In the genomic region with DNA sequence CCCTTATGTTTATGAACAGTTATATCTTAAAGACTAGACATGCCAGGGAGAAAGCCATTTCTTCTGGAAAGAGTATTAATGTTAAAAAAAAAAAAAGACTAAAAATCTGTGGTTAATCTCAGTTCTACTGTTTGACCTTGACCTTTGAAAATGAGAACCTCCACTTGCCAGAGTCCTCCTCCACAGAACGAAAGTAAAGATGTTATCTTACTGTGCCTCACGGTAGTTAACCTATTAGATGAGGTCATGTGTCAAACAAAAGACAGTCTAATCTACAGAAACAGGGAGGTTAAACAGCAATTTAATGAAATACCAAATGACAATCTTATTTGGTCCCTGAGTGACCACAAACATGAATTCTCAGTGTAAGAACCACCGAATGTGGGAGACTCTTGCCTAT, we compare ENCODE assay signal across 9 cellular contexts. TPM values are rescaled to one million over a fixed set of nuclear protein-coding genes. Genes with fewer than 3 reads are reported as not detected.
A peak's percentile ranks its signal among the peaks of the same experiment; 100 is the strongest.
DNase-seq lines count a peak whose midpoint lies in the region; ATAC-seq lines count a peak whose summit lies in the region.
"Had no signal": no experiment of that assay in that cellular context is flagged by ENCODE, and none has a peak within 500 bp of the region (broad histone marks: within the 10 kb centered on the region; RNA-seq: fewer than 3 reads in every experiment).

No MANE protein-coding gene starts in this region.

- CTCF ChIA-PET in activated CD4-positive, alpha-beta memory T cell treated with anti-CD3 and anti-CD28 coated beads, Interleukin-2, amount 10 ng/mL, durations not matched to agents 7 days and 5 days (lab: Charles Lee): interaction anchor here (0.6 to 7.1 kb wide), 25 partner anchors 8 to 437 kb away, joined by 3 to 159 read pairs (median 6); a partner anchor contains a TSS

- peak overlapping the region; percentile 75 for H3K4me3 ChIP-seq in CD4-positive, CD25-positive, alpha-beta regulatory T cell (ENCODE audit: low read depth, low read length)

- H3K36me3 Mint-ChIP-seq in CD4-positive, CD25-positive, alpha-beta regulatory T cell: no peaks in the 10 kb centered on the region
- H3K36me3 Mint-ChIP-seq in activated CD4-positive, alpha-beta memory T cell treated with anti-CD3 and anti-CD28 coated beads, Interleukin-2, amount 10 ng/mL, durations not matched to agents 7 days and 5 days (ENCODE audit: low read depth): no peaks in the 10 kb centered on the region

- H3K9me3 Mint-ChIP-seq in CD4-positive, CD25-positive, alpha-beta regulatory T cell: no peaks in the 10 kb centered on the region
- no peaks in the 10 kb centered on the region for H3K9me3 Mint-ChIP-seq in activated CD4-positive, alpha-beta memory T cell treated with anti-CD3 and anti-CD28 coated beads, Interleukin-2, amount 10 ng/mL, durations not matched to agents 7 days and 5 days

- peaks cover 63% of the 10 kb centered on the region for H3K4me1 ChIP-seq in CD4-positive, CD25-positive, alpha-beta regulatory T cell (ENCODE audit: control insufficient read depth, insufficient read depth, low read length, poor library complexity, severe bottlenecking)

- POLR2A ChIA-PET in activated CD4-positive, alpha-beta memory T cell treated with anti-CD3 and anti-CD28 coated beads, Interleukin-2, amount 10 ng/mL, durations not matched to agents 7 days and 5 days (lab: Charles Lee): interaction anchor here (0.6 to 3.7 kb wide), 9 partner anchors 9 to 427 kb away, joined by 3 to 67 read pairs (median 4); a partner anchor contains a TSS

- ATAC-seq in CD4-positive, CD25-positive, alpha-beta regulatory T cell (ENCODE audit: low read depth in 2 of 2): peak; percentile 65 to 66
- ATAC-seq in GM19043 (IDR thresholded peaks at IDR 0.05; ENCODE audit: low read depth, unreplicated experiment): peak; percentile 52
- peak; percentile 62 for ATAC-seq in HG03095 (IDR thresholded peaks at IDR 0.05; ENCODE audit: unreplicated experiment)

- H3K27ac Mint-ChIP-seq in CD4-positive, CD25-positive, alpha-beta regulatory T cell: peak overlapping the region; percentile 82 to 87 (median 82)
- peak overlapping the region; percentile 64 for H3K27ac Mint-ChIP-seq in activated CD4-positive, alpha-beta memory T cell treated with anti-CD3 and anti-CD28 coated beads, Interleukin-2, amount 10 ng/mL, durations not matched to agents 7 days and 5 days

- no peaks in the 10 kb centered on the region for H3K36me3 ChIP-seq in CD4-positive, CD25-positive, alpha-beta regulatory T cell (ENCODE audit: control insufficient read depth, insufficient read depth, low read length)

- H3K27me3 ChIP-seq in CD4-positive, CD25-positive, alpha-beta regulatory T cell (ENCODE audit: control insufficient read depth, insufficient read depth, low read length): no peaks in the 10 kb centered on the region

- peaks cover 4% of the 10 kb centered on the region for H3K27me3 Mint-ChIP-seq in CD4-positive, CD25-positive, alpha-beta regulatory T cell
- no peaks in the 10 kb centered on the region for H3K27me3 Mint-ChIP-seq in activated CD4-positive, alpha-beta memory T cell treated with anti-CD3 and anti-CD28 coated beads, Interleukin-2, amount 10 ng/mL, durations not matched to agents 7 days and 5 days

- H3K4me1 Mint-ChIP-seq in CD4-positive, CD25-positive, alpha-beta regulatory T cell: peaks cover 25 to 71% (median 60%) of the 10 kb centered on the region in 4 donors
- H3K4me1 Mint-ChIP-seq in activated CD4-positive, alpha-beta memory T cell treated with anti-CD3 and anti-CD28 coated beads, Interleukin-2, amount 10 ng/mL, durations not matched to agents 7 days and 5 days: peaks cover 63% of the 10 kb centered on the region

- H3K9me3 ChIP-seq in CD4-positive, CD25-positive, alpha-beta regulatory T cell (ENCODE audit: control insufficient read depth in 2 of 2, low read length in 2 of 2): no peaks in the 10 kb centered on the region

- peak in 2 of 3 donors; percentile 66 to 88 for DNase-seq in CD4-positive, CD25-positive, alpha-beta regulatory T cell
- no peak for DNase-seq in activated CD4-positive, alpha-beta memory T cell treated with anti-CD3 and anti-CD28 coated beads, Interleukin-2, amount 10 ng/mL, durations not matched to agents 7 days and 5 days
- DNase-seq in NCI-H1930 (lab: John Stamatoyannopoulos, UW): no peak
- no peak for DNase-seq in HuH-7.5 (ENCODE audit: low spot score)
- no peak for DNase-seq in NCI-H69 (lab: John Stamatoyannopoulos, UW)
- DNase-seq in NCI-H2227 treated with DMSO at 0.1 percent for 48 hours (lab: John Stamatoyannopoulos, UW): no peak
- DNase-seq: NCI-H524 treated with DMSO at 0.1 percent for 48 hours had no signal

- peak overlapping the region; percentile 39 to 88 (median 66) for H3K4me3 Mint-ChIP-seq in CD4-positive, CD25-positive, alpha-beta regulatory T cell
- peak overlapping the region; percentile 1 for H3K4me3 Mint-ChIP-seq in activated CD4-positive, alpha-beta memory T cell treated with anti-CD3 and anti-CD28 coated beads, Interleukin-2, amount 10 ng/mL, durations not matched to agents 7 days and 5 days

- H3K27ac ChIP-seq in CD4-positive, CD25-positive, alpha-beta regulatory T cell (ENCODE audit: insufficient read depth, low read length, poor library complexity, severe bottlenecking): peak overlapping the region; percentile 81

RNA-seq across cellular contexts. Expression of a gene that starts 51.2 kb away (rescaled TPM):
- 0.20 TPM for total RNA-seq in CD4-positive, CD25-positive, alpha-beta regulatory T cell
- polyA plus RNA-seq in CD4-positive, CD25-positive, alpha-beta regulatory T cell: under 1 TPM; 0.21 to 0.59 (median 0.45) TPM
- under 1 TPM; 0.05 to 0.18 TPM for total RNA-seq in activated CD4-positive, alpha-beta memory T cell treated with anti-CD3 and anti-CD28 coated beads, Interleukin-2, amount 10 ng/mL, durations not matched to agents 7 days and 5 days

RNA-seq across cellular contexts. Expression of a gene that starts 57.5 kb away (rescaled TPM):
- 35.1 TPM for total RNA-seq in CD4-positive, CD25-positive, alpha-beta regulatory T cell
- polyA plus RNA-seq in CD4-positive, CD25-positive, alpha-beta regulatory T cell: 10 to 100 TPM in 2 of 4 donors, 1 to 10 TPM in 2; 7.8 to 16.3 (median 10.2) TPM
- 1 to 10 TPM; 1.5 to 2.7 TPM for total RNA-seq in activated CD4-positive, alpha-beta memory T cell treated with anti-CD3 and anti-CD28 coated beads, Interleukin-2, amount 10 ng/mL, durations not matched to agents 7 days and 5 days

Comparison
In these comparisons a context has a peak if more than half of its experiments do, and no peak if none do; other contexts are left out.
1. DNase-seq: peak in CD4-positive, CD25-positive, alpha-beta regulatory T cell (2 of 3); none in activated CD4-positive, alpha-beta memory T cell treated with anti-CD3 and anti-CD28 coated beads, Interleukin-2, amount 10 ng/mL, durations not matched to agents 7 days and 5 days (single experiment), NCI-H1930 (0 of 2), HuH-7.5 (single experiment), NCI-H69 (single experiment) and NCI-H2227 treated with DMSO at 0.1 percent for 48 hours (single experiment).
2. Peak in every context shown above with its lines, with median percentiles within 50 percentile points of each other: ATAC-seq.